8 cellular contexts compared by ENCODE assay signal in the genomic region with DNA sequence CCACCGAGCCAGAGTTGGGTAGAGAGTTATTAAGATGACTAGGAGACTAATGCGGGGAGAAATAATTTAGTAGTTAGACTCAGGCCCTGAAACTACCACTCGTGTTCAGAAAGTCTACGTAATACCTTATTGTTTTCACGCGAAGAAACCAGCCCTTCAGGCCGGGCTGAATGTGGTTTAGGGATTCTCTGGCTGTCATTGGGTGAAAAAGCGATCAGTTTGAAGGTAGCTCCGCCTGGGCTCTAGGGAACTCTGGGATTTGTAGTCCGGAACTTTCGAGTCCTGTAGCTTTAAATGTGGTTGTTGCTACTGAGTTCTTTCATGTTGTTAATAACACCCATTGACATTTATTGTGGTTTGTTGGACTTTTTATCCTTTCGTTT. TPM values are rescaled to one million over a fixed set of nuclear protein-coding genes. Genes with fewer than 3 reads are reported as not detected.
DNase-seq lines count a peak whose midpoint lies in the region; FAIRE-seq and TF ChIP-seq lines count a peak whose summit lies in the region.

No MANE protein-coding gene starts in this region.

- no peaks in the 10 kb centered on the region for H3K27me3 ChIP-seq in neuron (ENCODE audit: insufficient read depth, low read length)

- peak overlapping the region; percentile 73 for H3K4me3 ChIP-seq in neuron (ENCODE audit: low read length)

- DNase-seq in Daoy (ENCODE audit: low read depth) (peak; percentile 93), H54 (ENCODE audit: insufficient read length, low spot score) (peak; percentile 61), LoVo (ENCODE audit: low spot score) (peak; percentile 90), RPMI8226 (peak; percentile 89), frontal cortex (ENCODE audit: low spot score in 2 of 2) (peak; percentile 63 to 78), stromal cell of bone marrow (ENCODE audit: low read depth) (peak; percentile 96)
- DNase-seq in activated naive CD4-positive, alpha-beta T cell (lab: John Stamatoyannopoulos, UW): peak; percentile 23 to 66 (median 56)

- peaks cover 7% of the 10 kb centered on the region for H3K4me1 ChIP-seq in neuron (ENCODE audit: insufficient read depth, low read length)

- H3K9me3 ChIP-seq in neuron (ENCODE audit: low read length): peaks cover 1% of the 10 kb centered on the region

- TF ChIP-seq POLR2A in H54 (IDR thresholded peaks at IDR 0.05; ENCODE audit: low read depth, low read length): no peak

- no peak for FAIRE-seq in H54 (lab: Jason Lieb, UNC)
- FAIRE-seq in frontal cortex (lab: Jason Lieb, UNC): peak; percentile 79

- peak overlapping the region; percentile 63 for H2AFZ ChIP-seq in neuron (ENCODE audit: low read depth, low read length)

- H3K36me3 ChIP-seq in neuron (ENCODE audit: insufficient read depth, low read length): peaks cover 7% of the 10 kb centered on the region

RNA-seq across cellular contexts. Expression of a gene that starts 0.5 kb away (rescaled TPM):
- total RNA-seq in Daoy (2014; rRNA removed; shearing (Covaris generic)): 29.3 and 32.8 TPM in 2 replicates
- total RNA-seq in frontal cortex: 46.5 TPM

Comparison
In these comparisons a context has a peak if more than half of its experiments do, and no peak if none do; other contexts are left out.
1. Peak in every context shown above with its lines: DNase-seq and H3K4me3 ChIP-seq.